Comparison of ENCODE assay signal across 8 cellular contexts in genomic region chr13:24580315-24580714, GRCh38.
DNase-seq lines count a peak whose midpoint lies in the region; ATAC-seq, FAIRE-seq and TF ChIP-seq lines count a peak whose summit lies in the region.
"Not testable (repeated sequence)": the region's sequence is repeated elsewhere in the genome, so short reads cannot be mapped to it uniquely, and the experiment has no call there.

No MANE protein-coding gene starts in this region.

- not testable (repeated sequence) for H3K27ac ChIP-seq in CD8-positive, alpha-beta T cell (ENCODE audit: low read depth, low read length); subcutaneous abdominal adipose tissue (ENCODE audit: low read depth, low read length)

- not testable (repeated sequence) for H3K4me1 Mint-ChIP-seq in CD8-positive, alpha-beta T cell (ENCODE audit: low read depth); brain; memory B cell

- POLR2A ChIA-PET in CD8-positive, alpha-beta T cell (lab: Charles Lee) = not testable (repeated sequence)

- not testable (repeated sequence) for H3K9ac ChIP-seq in subcutaneous abdominal adipose tissue (ENCODE audit: low read length in 5 of 5)

- not testable (repeated sequence) for H3K36me3 Mint-ChIP-seq in CD8-positive, alpha-beta T cell; brain; memory B cell

- not testable (repeated sequence) for H3K36me3 ChIP-seq in CD8-positive, alpha-beta T cell (ENCODE audit: insufficient read depth, low read length); subcutaneous abdominal adipose tissue (ENCODE audit: control insufficient read depth in 5 of 5, insufficient read depth in 5 of 5, low read length in 5 of 5)

- peak; percentile 54 for FAIRE-seq in GM19239 (lab: Jason Lieb, UNC)

- intact Hi-C loops in CD8-positive, alpha-beta T cell (cut with DNase I, micrococcal nuclease) = loop anchor here (1.0 to 2.0 kb wide), 3 partner anchors 90 to 148 kb away; no protein-coding TSS in a partner anchor

- DNase-seq in CD8-positive, alpha-beta T cell = peak in 1 of 7 experiments; percentile 7
- not testable (repeated sequence) for DNase-seq in GM19239 (ENCODE audit: insufficient read length, low spot score)
- DNase-seq in NCI-H1694 (lab: John Stamatoyannopoulos, UW) = peak; percentile 2
- DNase-seq in SK-N-DZ (ENCODE audit: low spot score) = peak; percentile 7
- DNase-seq in fibroblast of villous mesenchyme (ENCODE audit: low read depth) = peak; percentile 14
- peak in 1 of 2 donors; percentile 19 for DNase-seq in memory B cell (ENCODE audit: low spot score in 2 of 2)

- H3K4me3 ChIP-seq in CD8-positive, alpha-beta T cell (ENCODE audit: low read depth, low read length); fibroblast of villous mesenchyme (ENCODE audit: low read depth, low read length): not testable (repeated sequence)
- peak overlapping the region in 3 of 5 donors; percentile 37 to 57 (median 50) for H3K4me3 ChIP-seq in subcutaneous abdominal adipose tissue (ENCODE audit: low read depth in 1 of 5, low read length in 5 of 5)

- H3K9me3 ChIP-seq in CD8-positive, alpha-beta T cell (ENCODE audit: low read length); subcutaneous abdominal adipose tissue (ENCODE audit: control insufficient read depth in 5 of 5, low read length in 5 of 5): not testable (repeated sequence)

- not testable (repeated sequence) for H3K4me3 Mint-ChIP-seq in CD8-positive, alpha-beta T cell; memory B cell
- peak overlapping the region in 1 of 5 experiments; percentile 70 for H3K4me3 Mint-ChIP-seq in brain

- H3K27me3 Mint-ChIP-seq in CD8-positive, alpha-beta T cell (ENCODE audit: low read depth); brain; memory B cell: not testable (repeated sequence)

- H3K4me1 ChIP-seq in CD8-positive, alpha-beta T cell (ENCODE audit: insufficient read depth, low read length); subcutaneous abdominal adipose tissue (ENCODE audit: control insufficient read depth in 5 of 5, insufficient read depth in 5 of 5, low read length in 5 of 5): not testable (repeated sequence)

- H3K27me3 ChIP-seq in CD8-positive, alpha-beta T cell (ENCODE audit: insufficient read depth, low read length); subcutaneous abdominal adipose tissue (ENCODE audit: control insufficient read depth in 5 of 5, insufficient read depth in 4 of 5, low read length in 5 of 5): not testable (repeated sequence)

- peak; percentile 66 for TF ChIP-seq CTCF in CD8-positive, alpha-beta T cell (IDR thresholded peaks at IDR 0.05)
- TF ChIP-seq CTCF in brain (conservative IDR thresholded peaks at IDR 0.05) = peak; percentile 59 to 66
- peak; percentile 43 for TF ChIP-seq CTCF in fibroblast of villous mesenchyme (IDR thresholded peaks at IDR 0.05; ENCODE audit: insufficient read depth, low read depth, low read length)

- CTCF ChIA-PET in CD8-positive, alpha-beta T cell (lab: Charles Lee) = interaction anchor here (0.7 to 3.1 kb wide), 10 partner anchors 11 to 148 kb away, joined by 3 to 19 read pairs (median 5); no protein-coding TSS in a partner anchor

- not testable (repeated sequence) for ATAC-seq in CD8-positive, alpha-beta T cell
- ATAC-seq in memory B cell (ENCODE audit: low read depth) = peak; percentile 37

- H3K27ac Mint-ChIP-seq in CD8-positive, alpha-beta T cell; brain; memory B cell: not testable (repeated sequence)

- H3K9me3 Mint-ChIP-seq in CD8-positive, alpha-beta T cell = peaks cover 11% of the 10 kb centered on the region
- H3K9me3 Mint-ChIP-seq in brain = peaks cover 13 to 29% (median 26%) of the 10 kb centered on the region in 5 experiments
- not testable (repeated sequence) for H3K9me3 Mint-ChIP-seq in memory B cell
